Comparison of ENCODE assay signal across 1 cellular context in the genomic region with DNA sequence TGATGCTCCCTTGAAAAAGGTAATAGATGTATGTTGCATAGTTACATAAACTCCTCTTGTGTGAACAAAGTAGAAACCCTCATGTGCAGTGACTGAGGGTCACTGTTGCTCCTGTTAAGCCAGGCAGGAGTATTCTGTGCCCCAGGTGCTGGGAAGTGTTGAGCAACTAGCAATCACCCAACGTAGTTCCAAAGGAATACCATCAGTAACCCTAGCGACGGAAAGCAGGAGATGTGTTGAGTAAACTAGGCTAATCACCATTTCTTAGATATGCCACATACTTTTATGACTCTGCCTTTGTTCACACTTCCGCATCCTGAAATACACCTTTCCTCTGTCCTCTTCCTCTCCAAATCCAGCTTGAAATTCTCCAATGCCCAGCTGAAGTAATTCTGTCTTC.
TF ChIP-seq lines count a peak whose summit lies in the region.

No MANE protein-coding gene starts in this region.

TF ChIP-seq in HepG2, 621 proteins besides CTCF, POLR2A, EP300 and RAD21 (continued from another document):
- TF ChIP-seq, protein P1, sequence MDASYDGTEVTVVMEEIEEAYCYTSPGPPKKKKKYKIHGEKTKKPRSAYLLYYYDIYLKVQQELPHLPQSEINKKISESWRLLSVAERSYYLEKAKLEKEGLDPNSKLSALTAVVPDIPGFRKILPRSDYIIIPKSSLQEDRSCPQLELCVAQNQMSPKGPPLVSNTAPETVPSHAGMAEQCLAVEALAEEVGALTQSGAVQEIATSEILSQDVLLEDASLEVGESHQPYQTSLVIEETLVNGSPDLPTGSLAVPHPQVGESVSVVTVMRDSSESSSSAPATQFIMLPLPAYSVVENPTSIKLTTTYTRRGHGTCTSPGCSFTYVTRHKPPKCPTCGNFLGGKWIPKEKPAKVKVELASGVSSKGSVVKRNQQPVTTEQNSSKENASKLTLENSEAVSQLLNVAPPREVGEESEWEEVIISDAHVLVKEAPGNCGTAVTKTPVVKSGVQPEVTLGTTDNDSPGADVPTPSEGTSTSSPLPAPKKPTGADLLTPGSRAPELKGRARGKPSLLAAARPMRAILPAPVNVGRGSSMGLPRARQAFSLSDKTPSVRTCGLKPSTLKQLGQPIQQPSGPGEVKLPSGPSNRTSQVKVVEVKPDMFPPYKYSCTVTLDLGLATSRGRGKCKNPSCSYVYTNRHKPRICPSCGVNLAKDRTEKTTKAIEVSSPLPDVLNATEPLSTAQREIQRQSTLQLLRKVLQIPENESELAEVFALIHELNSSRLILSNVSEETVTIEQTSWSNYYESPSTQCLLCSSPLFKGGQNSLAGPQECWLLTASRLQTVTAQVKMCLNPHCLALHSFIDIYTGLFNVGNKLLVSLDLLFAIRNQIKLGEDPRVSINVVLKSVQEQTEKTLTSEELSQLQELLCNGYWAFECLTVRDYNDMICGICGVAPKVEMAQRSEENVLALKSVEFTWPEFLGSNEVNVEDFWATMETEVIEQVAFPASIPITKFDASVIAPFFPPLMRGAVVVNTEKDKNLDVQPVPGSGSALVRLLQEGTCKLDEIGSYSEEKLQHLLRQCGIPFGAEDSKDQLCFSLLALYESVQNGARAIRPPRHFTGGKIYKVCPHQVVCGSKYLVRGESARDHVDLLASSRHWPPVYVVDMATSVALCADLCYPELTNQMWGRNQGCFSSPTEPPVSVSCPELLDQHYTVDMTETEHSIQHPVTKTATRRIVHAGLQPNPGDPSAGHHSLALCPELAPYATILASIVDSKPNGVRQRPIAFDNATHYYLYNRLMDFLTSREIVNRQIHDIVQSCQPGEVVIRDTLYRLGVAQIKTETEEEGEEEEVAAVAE (CRISPR knock-in tag; IDR thresholded peaks at IDR 0.05; ENCODE audit: borderline replicate concordance): no peak
- TF ChIP-seq ZNF329 (CRISPR knock-in tag; IDR thresholded peaks at IDR 0.05; ENCODE audit: low read depth): no peak
